In the genomic region with DNA sequence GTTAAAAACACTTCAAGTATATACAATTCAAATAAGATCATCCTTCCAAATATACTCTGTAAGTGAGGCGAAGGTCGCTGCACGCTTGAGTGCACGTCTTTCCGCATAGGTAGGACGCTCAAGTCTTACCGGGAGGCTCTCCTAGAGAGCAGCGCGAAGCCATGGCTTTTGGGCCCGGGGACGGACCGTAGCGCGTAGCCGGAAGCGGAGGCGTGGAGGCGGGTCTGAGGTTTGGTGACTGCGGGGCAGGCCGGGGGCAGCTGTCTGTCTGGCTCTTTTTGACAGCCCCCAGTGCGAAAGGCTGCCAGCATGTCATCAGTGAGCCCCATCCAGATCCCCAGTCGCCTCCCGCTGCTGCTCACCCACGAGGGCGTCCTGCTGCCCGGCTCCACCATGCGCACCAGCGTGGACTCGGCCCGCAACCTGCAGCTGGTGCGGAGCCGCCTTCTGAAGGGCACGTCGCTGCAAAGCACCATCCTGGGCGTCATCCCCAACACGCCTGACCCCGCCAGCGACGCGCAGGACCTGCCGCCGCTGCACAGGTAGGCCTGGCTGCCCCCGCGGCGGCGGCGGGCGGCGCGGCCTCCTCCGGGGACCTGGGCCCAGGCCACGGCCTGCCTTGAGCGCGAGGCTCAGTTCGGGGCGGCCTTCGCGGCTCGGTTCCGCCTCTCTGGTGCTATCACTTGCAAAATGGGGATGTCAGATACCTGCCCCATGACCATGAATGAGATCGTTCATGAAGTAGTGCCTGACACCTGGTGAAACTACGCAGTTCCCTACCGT, we compare ENCODE assay signal across 8 cellular contexts. TPM values are rescaled to one million over a fixed set of nuclear protein-coding genes. Genes with fewer than 3 reads are reported as not detected.
DNase-seq lines count a peak whose midpoint lies in the region; ATAC-seq and TF ChIP-seq lines count a peak whose summit lies in the region.

A gene with protein sequence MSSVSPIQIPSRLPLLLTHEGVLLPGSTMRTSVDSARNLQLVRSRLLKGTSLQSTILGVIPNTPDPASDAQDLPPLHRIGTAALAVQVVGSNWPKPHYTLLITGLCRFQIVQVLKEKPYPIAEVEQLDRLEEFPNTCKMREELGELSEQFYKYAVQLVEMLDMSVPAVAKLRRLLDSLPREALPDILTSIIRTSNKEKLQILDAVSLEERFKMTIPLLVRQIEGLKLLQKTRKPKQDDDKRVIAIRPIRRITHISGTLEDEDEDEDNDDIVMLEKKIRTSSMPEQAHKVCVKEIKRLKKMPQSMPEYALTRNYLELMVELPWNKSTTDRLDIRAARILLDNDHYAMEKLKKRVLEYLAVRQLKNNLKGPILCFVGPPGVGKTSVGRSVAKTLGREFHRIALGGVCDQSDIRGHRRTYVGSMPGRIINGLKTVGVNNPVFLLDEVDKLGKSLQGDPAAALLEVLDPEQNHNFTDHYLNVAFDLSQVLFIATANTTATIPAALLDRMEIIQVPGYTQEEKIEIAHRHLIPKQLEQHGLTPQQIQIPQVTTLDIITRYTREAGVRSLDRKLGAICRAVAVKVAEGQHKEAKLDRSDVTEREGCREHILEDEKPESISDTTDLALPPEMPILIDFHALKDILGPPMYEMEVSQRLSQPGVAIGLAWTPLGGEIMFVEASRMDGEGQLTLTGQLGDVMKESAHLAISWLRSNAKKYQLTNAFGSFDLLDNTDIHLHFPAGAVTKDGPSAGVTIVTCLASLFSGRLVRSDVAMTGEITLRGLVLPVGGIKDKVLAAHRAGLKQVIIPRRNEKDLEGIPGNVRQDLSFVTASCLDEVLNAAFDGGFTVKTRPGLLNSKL (plus strand): TSS at position 221 of the 783 bp plus-strand sequence. CDS start 89 bp downstream, at position 310.

- H3K4me3 Mint-ChIP-seq in activated B cell treated with CpG ODN at 0.5 μM for 24 hours (peak within 1 kb of the TSS; percentile 91), immature natural killer cell (peak within 1 kb of the TSS; percentile 88 to 96 (median 91))

- no peaks in the 10 kb centered on the region; the same call in 1 of the 2 replicates for H3K9me3 ChIP-seq in AG04450 (ENCODE audit: control insufficient read depth, insufficient read depth, low read length)

- CTCF ChIA-PET in AG04450 (lab: Charles Lee) (interaction anchor here (1.0 to 2.5 kb wide), 2 partner anchors 379 to 387 kb away, joined by 3 to 7 read pairs; no protein-coding TSS in a partner anchor), activated B cell treated with CpG ODN at 0.5 μM for 24 hours (lab: Charles Lee) (interaction anchor here (1.0 to 1.2 kb wide), 2 partner anchors 386 to 1103 kb away, joined by 3 to 4 read pairs; no protein-coding TSS in a partner anchor)

- H3K27ac Mint-ChIP-seq in activated B cell treated with CpG ODN at 0.5 μM for 24 hours: peak within 1 kb of the TSS; percentile 90
- peak within 1 kb of the TSS; percentile 91 to 96 (median 93) for H3K27ac Mint-ChIP-seq in immature natural killer cell

- H3K27me3 ChIP-seq in AG04450 (ENCODE audit: control insufficient read depth, insufficient read depth, low read length): no peaks in the 10 kb centered on the region

- peaks cover 4% of the 10 kb centered on the region for H3K36me3 Mint-ChIP-seq in activated B cell treated with CpG ODN at 0.5 μM for 24 hours (ENCODE audit: low read depth)
- no peaks in the 10 kb centered on the region for H3K36me3 Mint-ChIP-seq in immature natural killer cell

- H3K27me3 Mint-ChIP-seq in activated B cell treated with CpG ODN at 0.5 μM for 24 hours: no peaks in the 10 kb centered on the region
- peaks cover 2 to 8% (median 5%) of the 10 kb centered on the region in 3 donors for H3K27me3 Mint-ChIP-seq in immature natural killer cell (ENCODE audit: low read depth in 3 of 3)

- DNase-seq in AG04450 (ENCODE audit: low read depth, low spot score) (peak; percentile 55), NCI-H2227 treated with DMSO at 0.1 percent for 48 hours (lab: John Stamatoyannopoulos, UW) (peak; percentile 60), activated B cell treated with CpG ODN at 0.5 μM for 24 hours (peak; percentile 86), cardiac fibroblast (ENCODE audit: low read depth in 2 of 2) (peak; percentile 91), immature natural killer cell (peak; percentile 91 to 93 (median 92)), smooth muscle cell of the brain vasculature (ENCODE audit: low read depth, low spot score) (peak; percentile 73)

- H3K4me3 ChIP-seq in AG04450 (ENCODE audit: low read depth, low read length) (peak within 1 kb of the TSS; percentile 92), cardiac fibroblast (replicated peaks in 1 of 2; ENCODE audit: low read depth in 2 of 2, low read length in 2 of 2) (peak within 1 kb of the TSS; percentile 86 to 95)

- H3K9me3 Mint-ChIP-seq in activated B cell treated with CpG ODN at 0.5 μM for 24 hours (peaks cover 3% of the 10 kb centered on the region), immature natural killer cell (peaks cover 0 to 1% (median 0%) of the 10 kb centered on the region in 6 donors)

- peaks cover 34% of the 10 kb centered on the region for H3K4me1 Mint-ChIP-seq in activated B cell treated with CpG ODN at 0.5 μM for 24 hours
- H3K4me1 Mint-ChIP-seq in immature natural killer cell: peaks cover 37 to 51% of the 10 kb centered on the region in 2 donors

- ATAC-seq in GM18873 (IDR thresholded peaks at IDR 0.05; ENCODE audit: low FRiP score, unreplicated experiment): peak; percentile 91
- ATAC-seq in HG03139 (IDR thresholded peaks at IDR 0.05; ENCODE audit: unreplicated experiment): peak; percentile 93
- ATAC-seq in activated B cell treated with CpG ODN at 0.5 μM for 24 hours (ENCODE audit: low read depth): peak; percentile 97

- intact Hi-C loops in activated B cell treated with CpG ODN at 0.5 μM for 24 hours (cut with micrococcal nuclease): loop anchor here (1.0 to 10.0 kb wide), 7 partner anchors 122 to 1622 kb away; a partner anchor contains a TSS

- peak within 1 kb of the TSS; percentile 52 for H3K27ac ChIP-seq in AG04450 (ENCODE audit: low read depth, low read length)

- TF ChIP-seq CTCF in AG04450 (IDR thresholded peaks at IDR 0.05; ENCODE audit: low read depth, low read length): no peak
- no peak for TF ChIP-seq CTCF in activated B cell treated with CpG ODN at 0.5 μM for 24 hours (IDR thresholded peaks at IDR 0.05)
- no peak for TF ChIP-seq CTCF in cardiac fibroblast (IDR thresholded peaks at IDR 0.05; ENCODE audit: low read depth, low read length)

- POLR2A ChIA-PET in AG04450 (lab: Yijun Ruan, JAX): no interaction called here
- POLR2A ChIA-PET in activated B cell treated with CpG ODN at 0.5 μM for 24 hours (lab: Charles Lee): interaction anchor here (0.5 to 1.2 kb wide), 6 partner anchors 8 to 1361 kb away, joined by 3 to 7 read pairs (median 3); a partner anchor contains a TSS

RNA-seq across cellular contexts. Expression of the gene that starts here (rescaled TPM):
- polyA plus RNA-seq in AG04450 (2011; rRNA removed) (56.1 and 63.7 TPM in 2 replicates), immature natural killer cell (10 to 100 TPM in 2 of 3 donors, 1 to 10 TPM in 1; 9.7 to 32.4 (median 17.6) TPM)
- 129 TPM in 2 replicates for polyA minus RNA-seq in AG04450 (2011; rRNA and poly(A)+ RNA removed)
- 63.5 and 72.7 TPM in 2 replicates for total RNA-seq in activated B cell treated with CpG ODN at 0.5 μM for 24 hours

Comparison
In these comparisons a context has a peak if more than half of its experiments do, and no peak if none do; other contexts are left out.
1. Peak in every context shown above with its lines: DNase-seq, ATAC-seq, H3K4me3 ChIP-seq and H3K27ac ChIP-seq.